1 cellular context compared by ENCODE assay signal in the genomic region with DNA sequence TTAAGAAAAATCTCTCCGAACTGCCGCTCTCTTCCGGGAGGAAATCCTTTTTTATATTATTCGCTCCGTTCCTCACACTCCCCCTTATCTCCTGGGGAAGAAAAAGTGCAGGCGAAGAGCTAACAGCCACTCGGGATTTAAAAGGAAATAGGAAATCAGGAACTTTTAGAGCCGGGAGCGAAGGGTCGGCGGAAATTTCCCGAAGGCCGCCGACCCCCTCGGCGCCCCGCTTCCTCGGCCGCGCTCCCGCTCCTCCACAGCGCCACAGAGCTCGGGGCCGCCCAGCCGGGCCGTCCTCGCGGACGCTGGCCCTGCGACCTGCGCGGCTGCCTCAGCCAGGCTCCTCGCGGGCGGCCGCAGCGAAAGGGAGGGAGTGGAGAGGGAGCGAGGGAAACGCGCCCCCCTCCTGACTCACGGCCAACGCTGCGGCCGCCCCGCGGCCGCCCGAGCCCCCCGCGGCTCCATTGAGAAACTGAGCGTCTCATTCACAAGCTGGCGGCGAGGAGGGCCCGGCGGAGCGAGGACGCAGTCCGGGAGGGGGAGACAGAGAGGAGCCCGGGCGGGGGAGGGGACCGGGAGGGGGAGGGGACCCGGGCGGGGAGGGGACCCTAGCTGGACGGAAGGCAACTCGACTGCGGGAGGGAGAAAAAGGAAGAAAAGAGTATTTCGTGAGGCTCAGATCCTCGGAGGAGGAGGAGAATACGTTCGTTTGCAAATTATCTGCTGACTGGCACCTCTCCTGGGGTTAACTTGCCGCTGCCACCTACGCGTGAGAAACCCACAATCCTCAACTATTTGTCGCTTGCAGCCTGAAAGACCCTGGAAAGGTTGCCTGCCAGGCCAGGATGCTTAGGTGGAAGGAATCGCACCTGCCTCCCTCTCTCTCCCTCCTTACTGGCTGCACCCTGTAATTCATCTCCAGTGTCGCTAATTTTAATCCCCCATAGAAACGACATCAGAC.
TF ChIP-seq lines count a peak whose summit lies in the region.

A gene (minus strand): TSS at position 368 of the 961 bp plus-strand sequence. CDS start 539 bp downstream, outside the sequence.

TF ChIP-seq in HEK293, 187 proteins besides CTCF, POLR2A, EP300 and RAD21 (continued from another document and continues in another):
- TF ChIP-seq, protein P1, sequence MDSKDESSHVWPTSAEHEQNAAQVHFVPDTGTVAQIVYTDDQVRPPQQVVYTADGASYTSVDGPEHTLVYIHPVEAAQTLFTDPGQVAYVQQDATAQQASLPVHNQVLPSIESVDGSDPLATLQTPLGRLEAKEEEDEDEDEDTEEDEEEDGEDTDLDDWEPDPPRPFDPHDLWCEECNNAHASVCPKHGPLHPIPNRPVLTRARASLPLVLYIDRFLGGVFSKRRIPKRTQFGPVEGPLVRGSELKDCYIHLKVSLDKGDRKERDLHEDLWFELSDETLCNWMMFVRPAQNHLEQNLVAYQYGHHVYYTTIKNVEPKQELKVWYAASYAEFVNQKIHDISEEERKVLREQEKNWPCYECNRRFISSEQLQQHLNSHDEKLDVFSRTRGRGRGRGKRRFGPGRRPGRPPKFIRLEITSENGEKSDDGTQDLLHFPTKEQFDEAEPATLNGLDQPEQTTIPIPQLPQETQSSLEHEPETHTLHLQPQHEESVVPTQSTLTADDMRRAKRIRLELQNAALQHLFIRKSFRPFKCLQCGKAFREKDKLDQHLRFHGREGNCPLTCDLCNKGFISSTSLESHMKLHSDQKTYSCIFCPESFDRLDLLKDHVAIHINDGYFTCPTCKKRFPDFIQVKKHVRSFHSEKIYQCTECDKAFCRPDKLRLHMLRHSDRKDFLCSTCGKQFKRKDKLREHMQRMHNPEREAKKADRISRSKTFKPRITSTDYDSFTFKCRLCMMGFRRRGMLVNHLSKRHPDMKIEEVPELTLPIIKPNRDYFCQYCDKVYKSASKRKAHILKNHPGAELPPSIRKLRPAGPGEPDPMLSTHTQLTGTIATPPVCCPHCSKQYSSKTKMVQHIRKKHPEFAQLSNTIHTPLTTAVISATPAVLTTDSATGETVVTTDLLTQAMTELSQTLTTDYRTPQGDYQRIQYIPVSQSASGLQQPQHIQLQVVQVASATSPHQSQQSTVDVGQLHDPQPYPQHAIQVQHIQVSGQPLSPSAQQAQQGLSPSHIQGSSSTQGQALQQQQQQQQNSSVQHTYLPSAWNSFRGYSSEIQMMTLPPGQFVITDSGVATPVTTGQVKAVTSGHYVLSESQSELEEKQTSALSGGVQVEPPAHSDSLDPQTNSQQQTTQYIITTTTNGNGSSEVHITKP (tag by site-specific recombination; IDR thresholded peaks at IDR 0.05), result peak; percentile 80
- TF ChIP-seq KLF16 (tag by site-specific recombination; IDR thresholded peaks at IDR 0.05), result peak; percentile 29; the same call in 1 of the 2 replicates
- TF ChIP-seq, protein P2, sequence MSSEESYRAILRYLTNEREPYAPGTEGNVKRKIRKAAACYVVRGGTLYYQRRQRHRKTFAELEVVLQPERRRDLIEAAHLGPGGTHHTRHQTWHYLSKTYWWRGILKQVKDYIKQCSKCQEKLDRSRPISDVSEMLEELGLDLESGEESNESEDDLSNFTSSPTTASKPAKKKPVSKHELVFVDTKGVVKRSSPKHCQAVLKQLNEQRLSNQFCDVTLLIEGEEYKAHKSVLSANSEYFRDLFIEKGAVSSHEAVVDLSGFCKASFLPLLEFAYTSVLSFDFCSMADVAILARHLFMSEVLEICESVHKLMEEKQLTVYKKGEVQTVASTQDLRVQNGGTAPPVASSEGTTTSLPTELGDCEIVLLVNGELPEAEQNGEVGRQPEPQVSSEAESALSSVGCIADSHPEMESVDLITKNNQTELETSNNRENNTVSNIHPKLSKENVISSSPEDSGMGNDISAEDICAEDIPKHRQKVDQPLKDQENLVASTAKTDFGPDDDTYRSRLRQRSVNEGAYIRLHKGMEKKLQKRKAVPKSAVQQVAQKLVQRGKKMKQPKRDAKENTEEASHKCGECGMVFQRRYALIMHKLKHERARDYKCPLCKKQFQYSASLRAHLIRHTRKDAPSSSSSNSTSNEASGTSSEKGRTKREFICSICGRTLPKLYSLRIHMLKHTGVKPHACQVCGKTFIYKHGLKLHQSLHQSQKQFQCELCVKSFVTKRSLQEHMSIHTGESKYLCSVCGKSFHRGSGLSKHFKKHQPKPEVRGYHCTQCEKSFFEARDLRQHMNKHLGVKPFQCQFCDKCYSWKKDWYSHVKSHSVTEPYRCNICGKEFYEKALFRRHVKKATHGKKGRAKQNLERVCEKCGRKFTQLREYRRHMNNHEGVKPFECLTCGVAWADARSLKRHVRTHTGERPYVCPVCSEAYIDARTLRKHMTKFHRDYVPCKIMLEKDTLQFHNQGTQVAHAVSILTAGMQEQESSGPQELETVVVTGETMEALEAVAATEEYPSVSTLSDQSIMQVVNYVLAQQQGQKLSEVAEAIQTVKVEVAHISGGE (tag by site-specific recombination; conservative IDR thresholded peaks at IDR 0.05; ENCODE audit: low read depth), result no peak
- peak; percentile 38; the same call in 1 of the 2 replicates for TF ChIP-seq ZNF335 (tag by site-specific recombination; conservative IDR thresholded peaks at IDR 0.05)
- TF ChIP-seq ZNF658 (tag by site-specific recombination; IDR thresholded peaks at IDR 0.05), result no peak
- TF ChIP-seq ZNF184 (tag by site-specific recombination; IDR thresholded peaks at IDR 0.05), result 0 out of 2 replicates have a peak, but pooled peaks have one; percentile 24
- peak; percentile 62; the same call in 1 of the 2 replicates for TF ChIP-seq ZNF596 (tag by site-specific recombination; IDR thresholded peaks at IDR 0.05)
- TF ChIP-seq, protein P3, sequence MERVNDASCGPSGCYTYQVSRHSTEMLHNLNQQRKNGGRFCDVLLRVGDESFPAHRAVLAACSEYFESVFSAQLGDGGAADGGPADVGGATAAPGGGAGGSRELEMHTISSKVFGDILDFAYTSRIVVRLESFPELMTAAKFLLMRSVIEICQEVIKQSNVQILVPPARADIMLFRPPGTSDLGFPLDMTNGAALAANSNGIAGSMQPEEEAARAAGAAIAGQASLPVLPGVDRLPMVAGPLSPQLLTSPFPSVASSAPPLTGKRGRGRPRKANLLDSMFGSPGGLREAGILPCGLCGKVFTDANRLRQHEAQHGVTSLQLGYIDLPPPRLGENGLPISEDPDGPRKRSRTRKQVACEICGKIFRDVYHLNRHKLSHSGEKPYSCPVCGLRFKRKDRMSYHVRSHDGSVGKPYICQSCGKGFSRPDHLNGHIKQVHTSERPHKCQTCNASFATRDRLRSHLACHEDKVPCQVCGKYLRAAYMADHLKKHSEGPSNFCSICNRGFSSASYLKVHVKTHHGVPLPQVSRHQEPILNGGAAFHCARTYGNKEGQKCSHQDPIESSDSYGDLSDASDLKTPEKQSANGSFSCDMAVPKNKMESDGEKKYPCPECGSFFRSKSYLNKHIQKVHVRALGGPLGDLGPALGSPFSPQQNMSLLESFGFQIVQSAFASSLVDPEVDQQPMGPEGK (tag by site-specific recombination; IDR thresholded peaks at IDR 0.05), result peak; percentile 87
- 0 out of 2 replicates have a peak, but pooled peaks have one; percentile 15 for TF ChIP-seq YY1 (tag by site-specific recombination; IDR thresholded peaks at IDR 0.05)
- peak; percentile 27; the same call in 1 of the 2 replicates for TF ChIP-seq MZF1 (tag by site-specific recombination; IDR thresholded peaks at IDR 0.05; ENCODE audit: borderline replicate concordance)
- peak; percentile 97 for TF ChIP-seq GLIS1 (tag by site-specific recombination; IDR thresholded peaks at IDR 0.05)
- TF ChIP-seq ZNF548 (tag by site-specific recombination; IDR thresholded peaks at IDR 0.05), result no peak
- TF ChIP-seq, protein P4, sequence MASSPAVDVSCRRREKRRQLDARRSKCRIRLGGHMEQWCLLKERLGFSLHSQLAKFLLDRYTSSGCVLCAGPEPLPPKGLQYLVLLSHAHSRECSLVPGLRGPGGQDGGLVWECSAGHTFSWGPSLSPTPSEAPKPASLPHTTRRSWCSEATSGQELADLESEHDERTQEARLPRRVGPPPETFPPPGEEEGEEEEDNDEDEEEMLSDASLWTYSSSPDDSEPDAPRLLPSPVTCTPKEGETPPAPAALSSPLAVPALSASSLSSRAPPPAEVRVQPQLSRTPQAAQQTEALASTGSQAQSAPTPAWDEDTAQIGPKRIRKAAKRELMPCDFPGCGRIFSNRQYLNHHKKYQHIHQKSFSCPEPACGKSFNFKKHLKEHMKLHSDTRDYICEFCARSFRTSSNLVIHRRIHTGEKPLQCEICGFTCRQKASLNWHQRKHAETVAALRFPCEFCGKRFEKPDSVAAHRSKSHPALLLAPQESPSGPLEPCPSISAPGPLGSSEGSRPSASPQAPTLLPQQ (tag by site-specific recombination; IDR thresholded peaks at IDR 0.05), result peak; percentile 57; the same call in 1 of the 2 replicates
- peak; percentile 69 for TF ChIP-seq IKZF3 (tag by site-specific recombination; IDR thresholded peaks at IDR 0.05)
- peak; percentile 98 for TF ChIP-seq ZSCAN30 (tag by site-specific recombination; IDR thresholded peaks at IDR 0.05)
- TF ChIP-seq ZBTB20 (tag by site-specific recombination; IDR thresholded peaks at IDR 0.05), result peak; percentile 42; the same call in 1 of the 2 replicates
- TF ChIP-seq ZNF292 (tag by site-specific recombination; IDR thresholded peaks at IDR 0.05; ENCODE audit: borderline replicate concordance, low read depth), result no peak
- no peak for TF ChIP-seq ZNF16 (tag by site-specific recombination; IDR thresholded peaks at IDR 0.05; ENCODE audit: low read depth)
- 0 out of 2 replicates have a peak, but pooled peaks have one; percentile 21 for TF ChIP-seq KLF1 (tag by site-specific recombination; IDR thresholded peaks at IDR 0.05)
- TF ChIP-seq EGR2 (tag by site-specific recombination; IDR thresholded peaks at IDR 0.05; ENCODE audit: low read depth), result peak; percentile 47
- TF ChIP-seq WT1 (tag by site-specific recombination; IDR thresholded peaks at IDR 0.05), result 0 out of 2 replicates have a peak, but pooled peaks have one; percentile 41
- TF ChIP-seq RBAK (tag by site-specific recombination; IDR thresholded peaks at IDR 0.05), result no peak
- TF ChIP-seq, protein P5, sequence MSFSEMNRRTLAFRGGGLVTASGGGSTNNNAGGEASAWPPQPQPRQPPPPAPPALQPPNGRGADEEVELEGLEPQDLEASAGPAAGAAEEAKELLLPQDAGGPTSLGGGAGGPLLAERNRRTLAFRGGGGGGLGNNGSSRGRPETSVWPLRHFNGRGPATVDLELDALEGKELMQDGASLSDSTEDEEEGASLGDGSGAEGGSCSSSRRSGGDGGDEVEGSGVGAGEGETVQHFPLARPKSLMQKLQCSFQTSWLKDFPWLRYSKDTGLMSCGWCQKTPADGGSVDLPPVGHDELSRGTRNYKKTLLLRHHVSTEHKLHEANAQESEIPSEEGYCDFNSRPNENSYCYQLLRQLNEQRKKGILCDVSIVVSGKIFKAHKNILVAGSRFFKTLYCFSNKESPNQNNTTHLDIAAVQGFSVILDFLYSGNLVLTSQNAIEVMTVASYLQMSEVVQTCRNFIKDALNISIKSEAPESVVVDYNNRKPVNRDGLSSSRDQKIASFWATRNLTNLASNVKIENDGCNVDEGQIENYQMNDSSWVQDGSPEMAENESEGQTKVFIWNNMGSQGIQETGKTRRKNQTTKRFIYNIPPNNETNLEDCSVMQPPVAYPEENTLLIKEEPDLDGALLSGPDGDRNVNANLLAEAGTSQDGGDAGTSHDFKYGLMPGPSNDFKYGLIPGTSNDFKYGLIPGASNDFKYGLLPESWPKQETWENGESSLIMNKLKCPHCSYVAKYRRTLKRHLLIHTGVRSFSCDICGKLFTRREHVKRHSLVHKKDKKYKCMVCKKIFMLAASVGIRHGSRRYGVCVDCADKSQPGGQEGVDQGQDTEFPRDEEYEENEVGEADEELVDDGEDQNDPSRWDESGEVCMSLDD (tag by site-specific recombination; IDR thresholded peaks at IDR 0.05), result 0 out of 2 replicates have a peak, but pooled peaks have one; percentile 12
- TF ChIP-seq SCRT1 (tag by site-specific recombination; IDR thresholded peaks at IDR 0.05; ENCODE audit: borderline replicate concordance), result no peak
- peak; percentile 73 for TF ChIP-seq KLF10 (tag by site-specific recombination; IDR thresholded peaks at IDR 0.05)
- 0 out of 2 replicates have a peak, but pooled peaks have one; percentile 22 for TF ChIP-seq ZNF2 (tag by site-specific recombination; IDR thresholded peaks at IDR 0.05)
- TF ChIP-seq ZNF366 (tag by site-specific recombination; conservative IDR thresholded peaks at IDR 0.05), result 0 out of 2 replicates have a peak, but pooled peaks have one; percentile 15
- TF ChIP-seq ZNF530 (tag by site-specific recombination; IDR thresholded peaks at IDR 0.05; ENCODE audit: low read depth), result no peak
- TF ChIP-seq ZNF776 (tag by site-specific recombination; IDR thresholded peaks at IDR 0.05; ENCODE audit: borderline replicate concordance), result no peak
- TF ChIP-seq, protein P6, sequence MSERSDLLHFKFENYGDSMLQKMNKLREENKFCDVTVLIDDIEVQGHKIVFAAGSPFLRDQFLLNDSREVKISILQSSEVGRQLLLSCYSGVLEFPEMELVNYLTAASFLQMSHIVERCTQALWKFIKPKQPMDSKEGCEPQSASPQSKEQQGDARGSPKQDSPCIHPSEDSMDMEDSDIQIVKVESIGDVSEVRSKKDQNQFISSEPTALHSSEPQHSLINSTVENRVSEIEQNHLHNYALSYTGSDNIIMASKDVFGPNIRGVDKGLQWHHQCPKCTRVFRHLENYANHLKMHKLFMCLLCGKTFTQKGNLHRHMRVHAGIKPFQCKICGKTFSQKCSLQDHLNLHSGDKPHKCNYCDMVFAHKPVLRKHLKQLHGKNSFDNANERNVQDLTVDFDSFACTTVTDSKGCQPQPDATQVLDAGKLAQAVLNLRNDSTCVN (tag by site-specific recombination; optimal IDR thresholded peaks at IDR 0.05), result peak; percentile 80
- 0 out of 2 replicates have a peak, but pooled peaks have one; percentile 22 for TF ChIP-seq SP3 (tag by site-specific recombination; IDR thresholded peaks at IDR 0.05)
- peak; percentile 86 for TF ChIP-seq ZNF561 (tag by site-specific recombination; IDR thresholded peaks at IDR 0.05; ENCODE audit: borderline replicate concordance)
- 0 out of 2 replicates have a peak, but pooled peaks have one; percentile 12 for TF ChIP-seq ZXDB (tag by site-specific recombination; IDR thresholded peaks at IDR 0.05)
- TF ChIP-seq ZNF629 (tag by site-specific recombination; IDR thresholded peaks at IDR 0.05), result 0 out of 2 replicates have a peak, but pooled peaks have one; percentile 33
- no peak for TF ChIP-seq ZNF274 (IDR thresholded peaks at IDR 0.05; ENCODE audit: low read length)
- no peak for TF ChIP-seq ZNF274 (tag by site-specific recombination; IDR thresholded peaks at IDR 0.05; ENCODE audit: borderline replicate concordance)
- peak; percentile 61 for TF ChIP-seq ZFHX2 (tag by site-specific recombination; conservative IDR thresholded peaks at IDR 0.05)
- no peak for TF ChIP-seq KLF7 (tag by site-specific recombination; IDR thresholded peaks at IDR 0.05; ENCODE audit: borderline replicate concordance)
